10 cellular contexts compared by ENCODE assay signal in the genomic region with DNA sequence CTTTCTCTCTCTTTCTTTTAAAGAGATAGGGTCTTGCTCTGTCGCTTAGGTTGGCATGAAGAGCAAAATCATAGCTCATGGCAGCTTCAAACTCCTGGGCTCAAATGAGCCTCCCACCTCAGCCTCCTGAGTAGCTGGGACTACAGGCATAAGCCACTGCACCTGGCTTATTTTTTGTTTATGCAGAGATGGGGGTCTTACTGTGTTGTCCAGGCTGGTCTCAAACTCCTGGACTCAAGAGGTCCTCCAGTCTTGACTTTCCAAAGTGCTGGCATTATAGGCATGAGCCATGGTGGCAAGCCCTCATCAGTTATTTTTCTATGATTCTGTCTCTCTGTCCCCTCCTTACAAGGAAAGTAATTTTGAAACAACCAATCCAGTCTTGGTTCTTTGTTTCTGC. TPM values are rescaled to one million over a fixed set of nuclear protein-coding genes. Genes with fewer than 3 reads are reported as not detected.
DNase-seq lines count a peak whose midpoint lies in the region; ATAC-seq and TF ChIP-seq lines count a peak whose summit lies in the region.
"Had no signal": no experiment of that assay in that cellular context is flagged by ENCODE, and none has a peak within 500 bp of the region (broad histone marks: within the 10 kb centered on the region; RNA-seq: fewer than 3 reads in every experiment).

No MANE protein-coding gene starts in this region.

- H3K4me1 ChIP-seq in CD4-positive, alpha-beta memory T cell (ENCODE audit: insufficient read depth, low read length): peaks cover 36% of the 10 kb centered on the region
- peaks cover 21% of the 10 kb centered on the region for H3K4me1 ChIP-seq in HEK293 (ENCODE audit: control insufficient read depth, insufficient read depth, low read length)
- peaks cover 15% of the 10 kb centered on the region for H3K4me1 ChIP-seq in neural progenitor cell
- peaks cover 0 to 32% (median 17%) of the 10 kb centered on the region in 3 donors for H3K4me1 ChIP-seq in gastroesophageal sphincter

- no peak overlapping the region for H3K9ac ChIP-seq in neural progenitor cell

- H3K27me3 ChIP-seq in CD4-positive, alpha-beta memory T cell (ENCODE audit: insufficient read depth, low read length): no peaks in the 10 kb centered on the region
- H3K27me3 ChIP-seq in neural progenitor cell: peaks cover 6% of the 10 kb centered on the region
- no peaks in the 10 kb centered on the region for H3K27me3 ChIP-seq in gastroesophageal sphincter

- TF ChIP-seq POLR2A in gastroesophageal sphincter (IDR thresholded peaks at IDR 0.05): no peak

- H3K79me2 ChIP-seq in neural progenitor cell (ENCODE audit: low read depth): peaks cover 22% of the 10 kb centered on the region

- no peaks in the 10 kb centered on the region for H3K36me3 ChIP-seq in CD4-positive, alpha-beta memory T cell (ENCODE audit: insufficient read depth, low read length)
- H3K36me3 ChIP-seq in HEK293 (ENCODE audit: control insufficient read depth in 2 of 2, insufficient read depth in 1 of 2, low read length in 2 of 2) (no peaks in the 10 kb centered on the region), neural progenitor cell (no peaks in the 10 kb centered on the region), gastroesophageal sphincter (no peaks in the 10 kb centered on the region)

- TF ChIP-seq CTCF in HEK293 (tag by site-specific recombination; IDR thresholded peaks at IDR 0.05) (no peak), neural progenitor cell (IDR thresholded peaks at IDR 0.05) (no peak), gastroesophageal sphincter (IDR thresholded peaks at IDR 0.05) (no peak)

- peaks cover 20% of the 10 kb centered on the region for H4K20me1 ChIP-seq in neural progenitor cell (ENCODE audit: low read depth)

- peaks cover 0 to 6% (median 0%) of the 10 kb centered on the region in 8 donors for H3K9me3 Mint-ChIP-seq in CD4-positive, alpha-beta memory T cell
- H3K9me3 Mint-ChIP-seq in activated naive CD8-positive, alpha-beta T cell treated with anti-CD3 and anti-CD28 coated beads, Interleukin-2, amount 10 ng/mL, durations not matched to agents 7 days and 5 days: no peaks in the 10 kb centered on the region
- no peaks in the 10 kb centered on the region for H3K9me3 Mint-ChIP-seq in neural progenitor cell

- H3K9me3 ChIP-seq in CD4-positive, alpha-beta memory T cell (ENCODE audit: control insufficient read depth in 1 of 2, low read length in 2 of 2): no peaks in the 10 kb centered on the region
- H3K9me3 ChIP-seq in HEK293 (ENCODE audit: control insufficient read depth, insufficient read depth, low read depth, low read length) (no peaks in the 10 kb centered on the region), neural progenitor cell (ENCODE audit: low read depth) (no peaks in the 10 kb centered on the region), gastroesophageal sphincter (peaks cover 0 to 9% (median 0%) of the 10 kb centered on the region in 3 donors)

- peaks cover 0 to 13% of the 10 kb centered on the region in 2 donors for H3K36me3 Mint-ChIP-seq in CD4-positive, alpha-beta memory T cell
- no peaks in the 10 kb centered on the region for H3K36me3 Mint-ChIP-seq in activated naive CD8-positive, alpha-beta T cell treated with anti-CD3 and anti-CD28 coated beads, Interleukin-2, amount 10 ng/mL, durations not matched to agents 7 days and 5 days
- peaks cover 2% of the 10 kb centered on the region for H3K36me3 Mint-ChIP-seq in neural progenitor cell

- no peak for TF ChIP-seq EP300 in gastroesophageal sphincter (IDR thresholded peaks at IDR 0.05)

- H3K4me3 ChIP-seq in CD4-positive, alpha-beta memory T cell (ENCODE audit: low read length in 2 of 2): no peak overlapping the region
- H3K4me3 ChIP-seq in HEK293 (ENCODE audit: low read depth, low read length) (no peak overlapping the region), neural progenitor cell (no peak overlapping the region), gastroesophageal sphincter (no peak overlapping the region)

- H3K4me1 Mint-ChIP-seq in CD4-positive, alpha-beta memory T cell: peaks cover 27 to 37% (median 34%) of the 10 kb centered on the region in 4 donors
- peaks cover 34% of the 10 kb centered on the region for H3K4me1 Mint-ChIP-seq in activated naive CD8-positive, alpha-beta T cell treated with anti-CD3 and anti-CD28 coated beads, Interleukin-2, amount 10 ng/mL, durations not matched to agents 7 days and 5 days
- H3K4me1 Mint-ChIP-seq in neural progenitor cell: peaks cover 30% of the 10 kb centered on the region

- ATAC-seq in activated naive CD8-positive, alpha-beta T cell treated with anti-CD3 and anti-CD28 coated beads, Interleukin-2, amount 10 ng/mL, durations not matched to agents 7 days and 5 days (ENCODE audit: low read depth): no peak
- no peak for ATAC-seq in gastroesophageal sphincter
- no peak for ATAC-seq in HG03139 (IDR thresholded peaks at IDR 0.05; ENCODE audit: unreplicated experiment)
- ATAC-seq in GM21723 (IDR thresholded peaks at IDR 0.05; ENCODE audit: unreplicated experiment): no peak

- DNase-seq in CD4-positive, alpha-beta memory T cell: no peak
- DNase-seq in activated naive CD8-positive, alpha-beta T cell treated with anti-CD3 and anti-CD28 coated beads, Interleukin-2, amount 10 ng/mL, durations not matched to agents 7 days and 5 days: no peak
- DNase-seq in neural progenitor cell (ENCODE audit: low spot score): no peak
- no peak for DNase-seq in SIG-M5 (lab: John Stamatoyannopoulos, UW)
- DNase-seq: activated CD8-positive, alpha-beta memory T cell treated with anti-CD3 and anti-CD28 coated beads for 24 hours; small intestine had no signal

- H3K27me3 Mint-ChIP-seq in CD4-positive, alpha-beta memory T cell: peaks cover 0 to 1% of the 10 kb centered on the region in 2 donors
- H3K27me3 Mint-ChIP-seq in activated naive CD8-positive, alpha-beta T cell treated with anti-CD3 and anti-CD28 coated beads, Interleukin-2, amount 10 ng/mL, durations not matched to agents 7 days and 5 days: peaks cover 3% of the 10 kb centered on the region
- H3K27me3 Mint-ChIP-seq in neural progenitor cell (ENCODE audit: insufficient read depth, low read depth): peaks cover 9% of the 10 kb centered on the region

- 100% methylated on average over 1 of the region's 1 CpG for WGBS in gastroesophageal sphincter (ENCODE audit: low coverage in 1 of 2), 2 donors

- intact Hi-C loops in CD4-positive, alpha-beta memory T cell (cut with micrococcal nuclease): loop anchor here (2.0 kb wide), 1 partner anchor 441 kb away; no protein-coding TSS in a partner anchor

- CTCF ChIA-PET in CD4-positive, alpha-beta memory T cell (lab: Charles Lee; ENCODE audit: partially characterized antibody): interaction anchor here (1.1 kb wide), 1 partner anchor 210 kb away, joined by 3 read pairs; no protein-coding TSS in a partner anchor
- CTCF ChIA-PET in HEK293 (lab: Yijun Ruan, JAX): interaction anchor here (1.2 kb wide), 1 partner anchor 11 kb away, joined by 4 read pairs; no protein-coding TSS in a partner anchor

- POLR2A ChIA-PET in CD4-positive, alpha-beta memory T cell (lab: Charles Lee; ENCODE audit: partially characterized antibody): interaction anchor here (1.0 to 6.3 kb wide), 8 partner anchors 7 to 518 kb away, joined by 3 to 84 read pairs (median 9); partner anchors contain the start of genes INPP5F and RGS10
- POLR2A ChIA-PET in HEK293 (lab: Yijun Ruan, JAX): interaction anchor here (1.3 to 1.6 kb wide), 2 partner anchors 54 to 75 kb away, joined by 4 to 9 read pairs; partner anchors contain the start of genes INPP5F and TIAL1
- POLR2A ChIA-PET in activated naive CD8-positive, alpha-beta T cell treated with anti-CD3 and anti-CD28 coated beads, Interleukin-2, amount 10 ng/mL, durations not matched to agents 7 days and 5 days (lab: Charles Lee): interaction anchor here (0.6 to 4.7 kb wide), 7 partner anchors 9 to 432 kb away, joined by 3 to 21 read pairs (median 4); partner anchors contain the start of genes INPP5F and MCMBP

- no peak overlapping the region for H2AFZ ChIP-seq in neural progenitor cell (replicated peaks)

- H3F3A ChIP-seq in neural progenitor cell (ENCODE audit: low read depth): peaks cover 15% of the 10 kb centered on the region

- peak overlapping the region in 7 of 8 donors; percentile 94 to 100 (median 96) for H3K4me3 Mint-ChIP-seq in CD4-positive, alpha-beta memory T cell
- peak overlapping the region; percentile 98 for H3K4me3 Mint-ChIP-seq in activated naive CD8-positive, alpha-beta T cell treated with anti-CD3 and anti-CD28 coated beads, Interleukin-2, amount 10 ng/mL, durations not matched to agents 7 days and 5 days
- peak overlapping the region; percentile 93 for H3K4me3 Mint-ChIP-seq in neural progenitor cell

- H3K4me2 ChIP-seq in neural progenitor cell: peak overlapping the region; percentile 89

- H3K27ac ChIP-seq in CD4-positive, alpha-beta memory T cell (ENCODE audit: low read depth, low read length): no peak overlapping the region
- H3K27ac ChIP-seq in HEK293 (ENCODE audit: extremely low read depth, low read depth, low read length): no peak overlapping the region
- no peak overlapping the region for H3K27ac ChIP-seq in neural progenitor cell
- H3K27ac ChIP-seq in gastroesophageal sphincter: peak overlapping the region in 2 of 4 donors; percentile 97 to 99

- H3K27ac Mint-ChIP-seq in CD4-positive, alpha-beta memory T cell: peak overlapping the region in 5 of 7 donors; percentile 94 to 99 (median 96)
- H3K27ac Mint-ChIP-seq in activated naive CD8-positive, alpha-beta T cell treated with anti-CD3 and anti-CD28 coated beads, Interleukin-2, amount 10 ng/mL, durations not matched to agents 7 days and 5 days: peak overlapping the region; percentile 99
- no peak overlapping the region for H3K27ac Mint-ChIP-seq in neural progenitor cell

TF ChIP-seq in HEK293, 187 proteins besides CTCF, POLR2A, EP300 and RAD21 (continues in another document):
- no peak for TF ChIP-seq OSR2 (tag by site-specific recombination; IDR thresholded peaks at IDR 0.05)
- TF ChIP-seq ZNF121 (tag by site-specific recombination; IDR thresholded peaks at IDR 0.05): peak; percentile 96

RNA-seq across cellular contexts. Expression of gene BAG3, which starts 1.1 kb away (rescaled TPM):
- total RNA-seq in CD4-positive, alpha-beta memory T cell: 10 to 100 TPM; 20.8 to 21.6 TPM
- polyA plus RNA-seq in CD4-positive, alpha-beta memory T cell: 10 to 100 TPM in 1 of 2 donors, 1 to 10 TPM in 1; 8.5 to 27.3 TPM
- 10 to 100 TPM; 14.5 to 15.0 TPM for total RNA-seq in activated naive CD8-positive, alpha-beta T cell treated with anti-CD3 and anti-CD28 coated beads, Interleukin-2, amount 10 ng/mL, durations not matched to agents 7 days and 5 days
- total RNA-seq in neural progenitor cell (ENCODE audit: low replicate concordance) (2.3 and 6.7 TPM in 2 replicates), gastroesophageal sphincter (10 to 100 TPM; 31.2 to 80.4 (median 61.4) TPM)

RNA-seq across cellular contexts. Expression of gene TIAL1, which starts 53.3 kb away (rescaled TPM):
- 100 to 1,000 TPM; 201 to 212 TPM for total RNA-seq in CD4-positive, alpha-beta memory T cell
- 10 to 100 TPM in 1 of 2 donors, 1 to 10 TPM in 1; 8.8 to 12.0 TPM for polyA plus RNA-seq in CD4-positive, alpha-beta memory T cell
- total RNA-seq in activated naive CD8-positive, alpha-beta T cell treated with anti-CD3 and anti-CD28 coated beads, Interleukin-2, amount 10 ng/mL, durations not matched to agents 7 days and 5 days: 100 to 1,000 TPM; 192 to 199 TPM
- total RNA-seq in neural progenitor cell (ENCODE audit: low replicate concordance): 130 and 166 TPM in 2 replicates
- 100 to 1,000 TPM in 1 of 4 donors, 10 to 100 TPM in 3; 53.6 to 117 (median 57.9) TPM for total RNA-seq in gastroesophageal sphincter
